8 cellular contexts compared by ENCODE assay signal in genomic region chr22:40951795-40952602, GRCh38. TPM values are rescaled to one million over a fixed set of nuclear protein-coding genes. Genes with fewer than 3 reads are reported as not detected.
DNase-seq lines count a peak whose midpoint lies in the region; ATAC-seq and TF ChIP-seq lines count a peak whose summit lies in the region.

No MANE protein-coding gene starts in this region.

- peak overlapping the region; percentile 100 for H3K27ac Mint-ChIP-seq in activated naive CD4-positive, alpha-beta T cell treated with anti-CD3 and anti-CD28 coated beads, Interleukin-2, amount 50 U/mL, for 24 hours

- H3K4me3 ChIP-seq in SJCRH30 (peak overlapping the region; percentile 97), fibroblast of lung (replicated peaks in 1 of 4; ENCODE audit: control extremely low read depth in 1 of 4, insufficient read depth in 1 of 4, low read depth in 3 of 4, low read length in 4 of 4) (peak overlapping the region; percentile 77 to 96 (median 91)), retinal pigment epithelial cell (ENCODE audit: low read length) (peak overlapping the region; percentile 80)

- H3K9me3 ChIP-seq in SJCRH30 (replicated peaks) (no peaks in the 10 kb centered on the region), fibroblast of lung (ENCODE audit: control insufficient read depth, insufficient read depth, low read depth, low read length) (no peaks in the 10 kb centered on the region)

- no peaks in the 10 kb centered on the region for H4K20me1 ChIP-seq in fibroblast of lung (ENCODE audit: control insufficient read depth, extremely low read depth, insufficient read depth, low read length)

- peaks cover 42% of the 10 kb centered on the region for H3K79me2 ChIP-seq in fibroblast of lung (ENCODE audit: control insufficient read depth, insufficient read depth, low read length)

- H2AFZ ChIP-seq in fibroblast of lung (ENCODE audit: low read length): no peak overlapping the region

- peaks cover 32% of the 10 kb centered on the region for H3K4me1 Mint-ChIP-seq in activated naive CD4-positive, alpha-beta T cell treated with anti-CD3 and anti-CD28 coated beads, Interleukin-2, amount 50 U/mL, for 24 hours

- H3K27ac ChIP-seq in SJCRH30: peak overlapping the region; percentile 93
- H3K27ac ChIP-seq in fibroblast of lung (ENCODE audit: insufficient read depth, low read length): peak overlapping the region; percentile 98

- DNase-seq in activated naive CD4-positive, alpha-beta T cell (lab: John Stamatoyannopoulos, UW): no peak
- DNase-seq in SJCRH30: peak in 1 of 2 experiments; percentile 24
- DNase-seq in fibroblast of lung (ENCODE audit: low read depth in 2 of 2): no peak
- no peak for DNase-seq in retinal pigment epithelial cell (ENCODE audit: low read depth)
- no peak for DNase-seq in NOMO-1 treated with dmso at 0.1 percent for 144 hours (lab: John Stamatoyannopoulos, UW; ENCODE audit: unreplicated experiment)

- H3K27me3 Mint-ChIP-seq in activated naive CD4-positive, alpha-beta T cell treated with anti-CD3 and anti-CD28 coated beads, Interleukin-2, amount 50 U/mL, for 24 hours: no peaks in the 10 kb centered on the region

- H3K36me3 ChIP-seq in SJCRH30: peaks cover 11% of the 10 kb centered on the region; the same call in 1 of the 2 replicates
- peaks cover 1% of the 10 kb centered on the region for H3K36me3 ChIP-seq in fibroblast of lung (ENCODE audit: control insufficient read depth, insufficient read depth, low read length)

- H3K36me3 Mint-ChIP-seq in activated naive CD4-positive, alpha-beta T cell treated with anti-CD3 and anti-CD28 coated beads, Interleukin-2, amount 50 U/mL, for 24 hours: peaks cover 9% of the 10 kb centered on the region

- peak overlapping the region; percentile 85 for H3K9ac ChIP-seq in fibroblast of lung (ENCODE audit: insufficient read depth, low read length)

- no peaks in the 10 kb centered on the region; the same call in 1 of the 2 replicates for H3K4me1 ChIP-seq in SJCRH30
- H3K4me1 ChIP-seq in fibroblast of lung (ENCODE audit: control insufficient read depth, extremely low read depth, insufficient read depth, low read length): peaks cover 3% of the 10 kb centered on the region

- ATAC-seq in GM18498 (IDR thresholded peaks at IDR 0.05; ENCODE audit: unreplicated experiment): no peak
- ATAC-seq in HG03280 (IDR thresholded peaks at IDR 0.05; ENCODE audit: unreplicated experiment): no peak

- H3K4me2 ChIP-seq in fibroblast of lung (ENCODE audit: extremely low read depth, insufficient read depth, low read length): peak overlapping the region; percentile 77

- H3K9me3 Mint-ChIP-seq in activated naive CD4-positive, alpha-beta T cell treated with anti-CD3 and anti-CD28 coated beads, Interleukin-2, amount 50 U/mL, for 24 hours: no peaks in the 10 kb centered on the region

- H3K27me3 ChIP-seq in SJCRH30: no peaks in the 10 kb centered on the region
- H3K27me3 ChIP-seq in fibroblast of lung (ENCODE audit: control insufficient read depth, insufficient read depth, low read length): no peaks in the 10 kb centered on the region

- H3K4me3 Mint-ChIP-seq in activated naive CD4-positive, alpha-beta T cell treated with anti-CD3 and anti-CD28 coated beads, Interleukin-2, amount 50 U/mL, for 24 hours: peak overlapping the region; percentile 96

- TF ChIP-seq CTCF in fibroblast of lung (conservative IDR thresholded peaks at IDR 0.05 in 1 of 2, IDR thresholded peaks at IDR 0.05 in 1 of 2; ENCODE audit: low read depth in 1 of 2, low read length in 2 of 2) (no peak), retinal pigment epithelial cell (conservative IDR thresholded peaks at IDR 0.05; ENCODE audit: low read depth, low read length) (no peak)

RNA-seq across cellular contexts. Expression of gene RBX1, which starts 0.8 kb away (rescaled TPM):
- 76.8 and 83.4 TPM in 2 replicates for total RNA-seq in SJCRH30 (2014; rRNA removed; shearing (Covaris generic))
- total RNA-seq in fibroblast of lung: 48.8 and 53.2 TPM in 2 replicates
- 89.6 and 94.6 TPM in 2 replicates for polyA plus RNA-seq in fibroblast of lung
- 109 and 110 TPM in 2 replicates for polyA plus RNA-seq in fibroblast of lung (2012)
- polyA minus RNA-seq in fibroblast of lung (ENCODE audit: low replicate concordance): 15.2 and 16.9 TPM in 2 replicates
